In the genomic region with DNA sequence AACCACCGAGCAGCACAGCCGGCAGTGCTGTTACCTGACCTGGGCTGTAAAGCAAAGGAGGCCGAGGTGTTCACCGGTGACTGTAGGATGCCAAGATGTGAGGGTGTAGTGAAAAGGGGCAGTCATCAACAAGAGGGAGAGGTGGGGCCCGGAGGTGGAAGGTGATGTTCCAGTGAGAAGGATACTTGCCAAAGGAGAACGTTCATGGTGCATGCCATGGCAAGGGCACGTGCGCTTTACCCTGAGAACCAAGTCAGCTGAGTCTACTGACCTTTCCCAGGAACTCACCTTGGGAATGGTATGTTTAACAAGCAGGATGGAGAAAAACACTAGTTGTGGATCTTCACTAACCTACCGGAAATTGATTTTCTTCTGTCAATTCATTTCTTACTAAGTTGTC, we compare ENCODE assay signal across 14 cellular contexts.
DNase-seq lines count a peak whose midpoint lies in the region; ATAC-seq and TF ChIP-seq lines count a peak whose summit lies in the region.
"Had no signal": no experiment of that assay in that cellular context is flagged by ENCODE, and none has a peak within 500 bp of the region (broad histone marks: within the 10 kb centered on the region; RNA-seq: fewer than 3 reads in every experiment).

No MANE protein-coding gene starts in this region.

- no peak overlapping the region for H3K4me2 ChIP-seq in neural progenitor cell
- H3K4me2 ChIP-seq: GM23338 had no signal

- peak overlapping the region; percentile 16 for H3K27ac Mint-ChIP-seq in neural progenitor cell
- no peak overlapping the region for H3K27ac Mint-ChIP-seq in naive thymus-derived CD4-positive, alpha-beta T cell
- H3K27ac Mint-ChIP-seq: B cell; CD4-positive, alpha-beta T cell; GM23338; H9 had no signal

- no peaks in the 10 kb centered on the region for H3F3A ChIP-seq in neural progenitor cell (ENCODE audit: low read depth)

- no peaks in the 10 kb centered on the region for H3K36me3 Mint-ChIP-seq in neural progenitor cell
- peaks cover 0 to 4% (median 0%) of the 10 kb centered on the region in 5 donors for H3K36me3 Mint-ChIP-seq in naive thymus-derived CD4-positive, alpha-beta T cell

- ATAC-seq in heart right ventricle = peak in 5 of 8 donors; percentile 21 to 51 (median 34)
- no peak for ATAC-seq in naive thymus-derived CD4-positive, alpha-beta T cell
- ATAC-seq in HG03108 (IDR thresholded peaks at IDR 0.05; ENCODE audit: unreplicated experiment) = no peak
- ATAC-seq: GM23338 had no signal

- no peaks in the 10 kb centered on the region for H3K9me3 Mint-ChIP-seq in neural progenitor cell
- H3K9me3 Mint-ChIP-seq in naive thymus-derived CD4-positive, alpha-beta T cell = peaks cover 0 to 9% (median 0%) of the 10 kb centered on the region in 11 donors
- H3K9me3 Mint-ChIP-seq: CD4-positive, alpha-beta T cell; GM23338; H9 had no signal

- POLR2A ChIA-PET in naive thymus-derived CD4-positive, alpha-beta T cell (lab: Charles Lee) = no interaction called here

- no peaks in the 10 kb centered on the region for H3K79me2 ChIP-seq in neural progenitor cell (ENCODE audit: low read depth)

- H2AFZ ChIP-seq in neural progenitor cell (replicated peaks) = no peak overlapping the region
- H2AFZ ChIP-seq: GM23338 had no signal

- peaks cover 3% of the 10 kb centered on the region for H3K4me1 Mint-ChIP-seq in neural progenitor cell
- no peaks in the 10 kb centered on the region for H3K4me1 Mint-ChIP-seq in naive thymus-derived CD4-positive, alpha-beta T cell
- H3K4me1 Mint-ChIP-seq: B cell had no signal

- CTCF ChIA-PET in naive thymus-derived CD4-positive, alpha-beta T cell (lab: Charles Lee) = no interaction called here

- intact Hi-C loops in heart right ventricle (cut with DNase I) (no loop called here), cardiac septum (cut with DNase I) (no loop called here), left ventricle myocardium inferior (cut with micrococcal nuclease) (no loop called here)
- intact Hi-C loops in naive thymus-derived CD4-positive, alpha-beta T cell (cut with micrococcal nuclease) = no loop called here

- H3K36me3 ChIP-seq in heart right ventricle = no peaks in the 10 kb centered on the region
- H3K36me3 ChIP-seq in left ventricle myocardium inferior = no peaks in the 10 kb centered on the region
- no peaks in the 10 kb centered on the region for H3K36me3 ChIP-seq in neural progenitor cell
- no peaks in the 10 kb centered on the region for H3K36me3 ChIP-seq in naive thymus-derived CD4-positive, alpha-beta T cell (ENCODE audit: control insufficient read depth in 2 of 3, insufficient read depth in 3 of 3, low read length in 3 of 3)

- WGBS in heart right ventricle, 2 donors = 80 to 82% methylated on average over 9 of the region's 9 CpGs

- no peak for TF ChIP-seq CTCF in heart right ventricle (IDR thresholded peaks at IDR 0.05)
- TF ChIP-seq CTCF in left ventricle myocardium inferior (IDR thresholded peaks at IDR 0.05; ENCODE audit: borderline replicate concordance) = no peak
- TF ChIP-seq CTCF in neural progenitor cell (IDR thresholded peaks at IDR 0.05) = no peak

- H3K9ac ChIP-seq in neural progenitor cell = no peak overlapping the region

- H3K4me3 Mint-ChIP-seq in neural progenitor cell = no peak overlapping the region
- H3K4me3 Mint-ChIP-seq in naive thymus-derived CD4-positive, alpha-beta T cell = no peak overlapping the region
- H3K4me3 Mint-ChIP-seq: B cell; CD4-positive, alpha-beta T cell; GM23338; H9 had no signal

- H3K27ac ChIP-seq in heart right ventricle = peak overlapping the region in 1 of 10 donors; percentile 4
- peak overlapping the region; percentile 20 for H3K27ac ChIP-seq in left ventricle myocardium inferior (replicated peaks)
- no peak overlapping the region for H3K27ac ChIP-seq in neural progenitor cell
- H3K27ac ChIP-seq in naive thymus-derived CD4-positive, alpha-beta T cell (ENCODE audit: low read depth, low read length) = no peak overlapping the region

- H3K9me3 ChIP-seq in heart right ventricle = no peaks in the 10 kb centered on the region
- H3K9me3 ChIP-seq in left ventricle myocardium inferior (replicated peaks) = no peaks in the 10 kb centered on the region
- H3K9me3 ChIP-seq in neural progenitor cell (ENCODE audit: low read depth) = no peaks in the 10 kb centered on the region
- no peaks in the 10 kb centered on the region for H3K9me3 ChIP-seq in naive thymus-derived CD4-positive, alpha-beta T cell (ENCODE audit: control insufficient read depth in 2 of 3, low read length in 3 of 3)

- H3K27me3 ChIP-seq in heart right ventricle (no peaks in the 10 kb centered on the region), left ventricle myocardium inferior (ENCODE audit: low read depth) (no peaks in the 10 kb centered on the region), neural progenitor cell (no peaks in the 10 kb centered on the region)
- no peaks in the 10 kb centered on the region for H3K27me3 ChIP-seq in naive thymus-derived CD4-positive, alpha-beta T cell (ENCODE audit: control insufficient read depth in 2 of 2, insufficient read depth in 2 of 2, low read length in 2 of 2)

- H4K20me1 ChIP-seq in neural progenitor cell (ENCODE audit: low read depth) = no peaks in the 10 kb centered on the region

- H3K4me1 ChIP-seq in heart right ventricle = peaks cover 0 to 40% (median 17%) of the 10 kb centered on the region in 9 donors
- peaks cover 48% of the 10 kb centered on the region for H3K4me1 ChIP-seq in left ventricle myocardium inferior
- H3K4me1 ChIP-seq in neural progenitor cell = peaks cover 6% of the 10 kb centered on the region
- no peaks in the 10 kb centered on the region for H3K4me1 ChIP-seq in naive thymus-derived CD4-positive, alpha-beta T cell (ENCODE audit: control insufficient read depth in 2 of 2, insufficient read depth in 2 of 2, low read length in 2 of 2)

- H3K4me3 ChIP-seq in heart right ventricle (no peak overlapping the region), left ventricle myocardium inferior (no peak overlapping the region), neural progenitor cell (no peak overlapping the region)
- H3K4me3 ChIP-seq in naive thymus-derived CD4-positive, alpha-beta T cell (ENCODE audit: low read length) = no peak overlapping the region
- H3K4me3 ChIP-seq: GM23338 had no signal

- DNase-seq in heart right ventricle (no peak), cardiac septum (ENCODE audit: low spot score) (no peak), left ventricle myocardium inferior (no peak), neural progenitor cell (ENCODE audit: low spot score) (no peak), NCI-H2171 (lab: John Stamatoyannopoulos, UW) (no peak)
- no peak for DNase-seq in naive thymus-derived CD4-positive, alpha-beta T cell
- DNase-seq: C1 segment of cervical spinal cord; Calu3; CD4-positive, alpha-beta T cell; DMS 273 treated with DMSO at 0.1 percent for 48 hours; H9 had no signal

- H3K27me3 Mint-ChIP-seq in neural progenitor cell (ENCODE audit: insufficient read depth, low read depth) = no peaks in the 10 kb centered on the region
- peaks cover 0 to 21% (median 9%) of the 10 kb centered on the region in 5 donors for H3K27me3 Mint-ChIP-seq in naive thymus-derived CD4-positive, alpha-beta T cell

Comparison
In these comparisons a context has a peak if more than half of its experiments do, and no peak if none do; other contexts are left out.
1. ATAC-seq: peak in heart right ventricle (5 of 8); none in naive thymus-derived CD4-positive, alpha-beta T cell (single experiment) and HG03108 (single experiment).